Comparison of ENCODE assay signal across 9 cellular contexts in genomic region chr17:75228305-75228704, GRCh38. TPM values are rescaled to one million over a fixed set of nuclear protein-coding genes. Genes with fewer than 3 reads are reported as not detected.
DNase-seq lines count a peak whose midpoint lies in the region; ATAC-seq and TF ChIP-seq lines count a peak whose summit lies in the region.
"Had no signal": no experiment of that assay in that cellular context is flagged by ENCODE, and none has a peak within 500 bp of the region (broad histone marks: within the 10 kb centered on the region; RNA-seq: fewer than 3 reads in every experiment).

No MANE protein-coding gene starts in this region.

- H3K9me3 ChIP-seq in Caco-2, result no peaks in the 10 kb centered on the region

- TF ChIP-seq CTCF in Caco-2 (IDR thresholded peaks at IDR 0.05; ENCODE audit: insufficient read depth in 1 of 2, low read depth in 1 of 2, low read length in 1 of 2, severe bottlenecking in 1 of 2, unreplicated experiment in 1 of 2), result no peak
- no peak for TF ChIP-seq CTCF in osteocyte (IDR thresholded peaks at IDR 0.05)
- TF ChIP-seq CTCF in mesothelial cell of epicardium (IDR thresholded peaks at IDR 0.05; ENCODE audit: unreplicated experiment), result no peak

- H3K36me3 Mint-ChIP-seq in Caco-2 (ENCODE audit: insufficient read depth, unreplicated experiment), result peaks cover 79% of the 10 kb centered on the region
- H3K36me3 Mint-ChIP-seq in dendritic cell treated with granulocyte-macrophage colony-stimulating factor and Interleukin-4, amounts not matched to agents 40 ng/mL and 50 ng/mL, for 4 days (ENCODE audit: low read depth), result peaks cover 85% of the 10 kb centered on the region
- peaks cover 39% of the 10 kb centered on the region for H3K36me3 Mint-ChIP-seq in osteocyte (ENCODE audit: unreplicated experiment)
- peaks cover 31% of the 10 kb centered on the region for H3K36me3 Mint-ChIP-seq in mesothelial cell of epicardium

- H3K4me1 Mint-ChIP-seq in Caco-2 (ENCODE audit: low read depth, unreplicated experiment), result no peaks in the 10 kb centered on the region
- peaks cover 70% of the 10 kb centered on the region for H3K4me1 Mint-ChIP-seq in dendritic cell treated with granulocyte-macrophage colony-stimulating factor and Interleukin-4, amounts not matched to agents 40 ng/mL and 50 ng/mL, for 4 days (ENCODE audit: low read depth)
- H3K4me1 Mint-ChIP-seq in osteocyte (ENCODE audit: unreplicated experiment), result no peaks in the 10 kb centered on the region
- no peaks in the 10 kb centered on the region for H3K4me1 Mint-ChIP-seq in mesothelial cell of epicardium

- TSS peak; percentile 16 for BruUV-seq in Caco-2 (replicated peaks; lab: Mats Ljungman, UMichigan)

- no peaks in the 10 kb centered on the region for H3K9me3 Mint-ChIP-seq in Caco-2 (ENCODE audit: unreplicated experiment)
- H3K9me3 Mint-ChIP-seq in dendritic cell treated with granulocyte-macrophage colony-stimulating factor and Interleukin-4, amounts not matched to agents 40 ng/mL and 50 ng/mL, for 4 days, result no peaks in the 10 kb centered on the region
- H3K9me3 Mint-ChIP-seq in osteocyte (ENCODE audit: unreplicated experiment), result no peaks in the 10 kb centered on the region
- H3K9me3 Mint-ChIP-seq in mesothelial cell of epicardium, result no peaks in the 10 kb centered on the region
- H3K9me3 Mint-ChIP-seq: CD8-positive, alpha-beta T cell had no signal

- DNase-seq in Caco-2, result no peak
- no peak for DNase-seq in osteocyte (ENCODE audit: extremely low spot score, unreplicated experiment)
- DNase-seq in mesothelial cell of epicardium (ENCODE audit: low spot score in 2 of 2, unreplicated experiment in 2 of 2), result no peak
- no peak for DNase-seq in stimulated activated CD4-positive, alpha-beta T cell treated with anti-CD3 and anti-CD28 coated beads, Interleukin-4, amount 100 ng/mL, for 1 hour
- DNase-seq: CD8-positive, alpha-beta T cell; NCI-H748 treated with DMSO at 0.1 percent for 48 hours; occipital lobe had no signal

- H3K27me3 ChIP-seq in Caco-2 (replicated peaks; ENCODE audit: control insufficient read depth, insufficient read depth, low read length), result no peaks in the 10 kb centered on the region

- peaks cover 5% of the 10 kb centered on the region for H3K36me3 ChIP-seq in Caco-2 (ENCODE audit: control insufficient read depth, insufficient read depth, low read length)

- CTCF ChIA-PET in Caco-2 (lab: Charles Lee), result interaction anchor here (0.6 kb wide), 1 partner anchor 11 kb away, joined by 3 read pairs; no protein-coding TSS in a partner anchor

- ATAC-seq in GM21360 (IDR thresholded peaks at IDR 0.05; ENCODE audit: unreplicated experiment), result no peak
- ATAC-seq: CD8-positive, alpha-beta T cell had no signal

- no peak overlapping the region for H3K4me3 ChIP-seq in Caco-2 (ENCODE audit: low read depth, low read length)

- no peaks in the 10 kb centered on the region for H3K27me3 Mint-ChIP-seq in Caco-2 (ENCODE audit: insufficient read depth, unreplicated experiment)
- no peaks in the 10 kb centered on the region for H3K27me3 Mint-ChIP-seq in dendritic cell treated with granulocyte-macrophage colony-stimulating factor and Interleukin-4, amounts not matched to agents 40 ng/mL and 50 ng/mL, for 4 days
- no peaks in the 10 kb centered on the region for H3K27me3 Mint-ChIP-seq in osteocyte (ENCODE audit: unreplicated experiment)
- H3K27me3 Mint-ChIP-seq in mesothelial cell of epicardium (ENCODE audit: low read depth), result no peaks in the 10 kb centered on the region

- intact Hi-C loops in Caco-2 (cut with micrococcal nuclease; ENCODE audit: unreplicated experiment), result no loop called here
- intact Hi-C loops in dendritic cell treated with granulocyte-macrophage colony-stimulating factor and Interleukin-4, amounts not matched to agents 40 ng/mL and 50 ng/mL, for 4 days (cut with micrococcal nuclease), result no loop called here

- POLR2A ChIA-PET in Caco-2 (lab: Charles Lee), result no interaction called here

- no peaks in the 10 kb centered on the region for H3K4me1 ChIP-seq in Caco-2

- H3K27ac Mint-ChIP-seq in Caco-2 (ENCODE audit: unreplicated experiment) (no peak overlapping the region), osteocyte (ENCODE audit: unreplicated experiment) (peak overlapping the region; percentile 44), mesothelial cell of epicardium (no peak overlapping the region)
- H3K27ac Mint-ChIP-seq in dendritic cell treated with granulocyte-macrophage colony-stimulating factor and Interleukin-4, amounts not matched to agents 40 ng/mL and 50 ng/mL, for 4 days, result peak overlapping the region; percentile 88
- H3K27ac Mint-ChIP-seq: CD8-positive, alpha-beta T cell had no signal

- H3K4me3 Mint-ChIP-seq in Caco-2 (ENCODE audit: unreplicated experiment) (no peak overlapping the region), osteocyte (ENCODE audit: unreplicated experiment) (no peak overlapping the region), mesothelial cell of epicardium (no peak overlapping the region)
- peak overlapping the region; percentile 28 for H3K4me3 Mint-ChIP-seq in dendritic cell treated with granulocyte-macrophage colony-stimulating factor and Interleukin-4, amounts not matched to agents 40 ng/mL and 50 ng/mL, for 4 days
- H3K4me3 Mint-ChIP-seq: CD8-positive, alpha-beta T cell had no signal

RNA-seq across cellular contexts. Expression of gene NUP85, which starts 22.8 kb away (rescaled TPM):
- 119 and 142 TPM in 2 replicates for total RNA-seq in Caco-2 (2022)
- total RNA-seq in osteocyte, result 58.1 and 61.1 TPM in 2 replicates
- 69.6 to 79.7 TPM (median 71.9 TPM) in 3 replicates for total RNA-seq in mesothelial cell of epicardium

RNA-seq across cellular contexts. Expression of gene GGA3, which starts 33.1 kb away (rescaled TPM):
- total RNA-seq in Caco-2 (2022) (90.2 and 94.4 TPM in 2 replicates), osteocyte (34.3 and 34.6 TPM in 2 replicates), mesothelial cell of epicardium (54.6 to 61.2 TPM (median 58.3 TPM) in 3 replicates)

RNA-seq across cellular contexts. Expression of gene MRPS7, which starts 33.4 kb away (rescaled TPM):
- 123 and 125 TPM in 2 replicates for total RNA-seq in Caco-2 (2022)
- total RNA-seq in osteocyte, result 49.6 and 50.4 TPM in 2 replicates
- total RNA-seq in mesothelial cell of epicardium, result 44.2 to 49.2 TPM (median 45.3 TPM) in 3 replicates

RNA-seq across cellular contexts. Expression of gene MIF4GD, which starts 42.7 kb away (rescaled TPM):
- total RNA-seq in Caco-2 (2022), result 27.0 and 27.3 TPM in 2 replicates
- 25.4 and 27.9 TPM in 2 replicates for total RNA-seq in osteocyte
- total RNA-seq in mesothelial cell of epicardium, result 10.6 to 11.5 TPM (median 11.2 TPM) in 3 replicates

RNA-seq across cellular contexts. Expression of gene SUMO2, which starts 45.5 kb away (rescaled TPM):
- 675 and 693 TPM in 2 replicates for total RNA-seq in Caco-2 (2022)
- total RNA-seq in osteocyte, result 472 and 483 TPM in 2 replicates
- 542 to 571 TPM (median 565 TPM) in 3 replicates for total RNA-seq in mesothelial cell of epicardium

Comparison
In these comparisons a context has a peak if more than half of its experiments do, and no peak if none do; other contexts are left out.
1. H3K27ac Mint-ChIP-seq: peak in dendritic cell treated with granulocyte-macrophage colony-stimulating factor and Interleukin-4, amounts not matched to agents 40 ng/mL and 50 ng/mL, for 4 days (single experiment) and osteocyte (single experiment); none in Caco-2 (single experiment) and mesothelial cell of epicardium (single experiment).